ENCODE assay signal across 14 cellular contexts in genomic region chr15:101437618-101438481, GRCh38.
"Had no signal": no experiment of that assay in that cellular context is flagged by ENCODE, and none has a peak within 500 bp of the region (broad histone marks: within the 10 kb centered on the region; RNA-seq: fewer than 3 reads in every experiment).

No MANE protein-coding gene starts in this region.

- H3K4me3 Mint-ChIP-seq: activated naive CD8-positive, alpha-beta T cell treated with anti-CD3 and anti-CD28 coated beads, Interleukin-2, amount 10 ng/mL, durations not matched to agents 7 days and 5 days; activated T-cell treated with anti-CD3 and anti-CD28 coated beads, Interleukin-2, amount 50 U/mL, for 72 hours; stimulated activated memory B cell treated with anti-CD40 and anti-IgM and Interleukin-4, amounts not matched to agents 10 μg/mL and 1 μg/mL and 100 μg/mL, for 72 hours; T-helper 17 cell had no signal

- H3K36me3 Mint-ChIP-seq: activated naive CD8-positive, alpha-beta T cell treated with anti-CD3 and anti-CD28 coated beads, Interleukin-2, amount 10 ng/mL, durations not matched to agents 7 days and 5 days; stimulated activated memory B cell treated with anti-CD40 and anti-IgM and Interleukin-4, amounts not matched to agents 10 μg/mL and 1 μg/mL and 100 μg/mL, for 72 hours had no signal

- H3K4me3 ChIP-seq: ascending aorta, pancreas, skin epidermis, upper lobe of right lung had no signal

- H3K36me3 ChIP-seq: ascending aorta, pancreas, upper lobe of right lung had no signal

- H3K27me3 ChIP-seq: ascending aorta, pancreas, upper lobe of right lung had no signal

- H3K27ac Mint-ChIP-seq: activated naive CD8-positive, alpha-beta T cell treated with anti-CD3 and anti-CD28 coated beads, Interleukin-2, amount 10 ng/mL, durations not matched to agents 7 days and 5 days; activated T-cell treated with anti-CD3 and anti-CD28 coated beads, Interleukin-2, amount 50 U/mL, for 72 hours; stimulated activated memory B cell treated with anti-CD40 and anti-IgM and Interleukin-4, amounts not matched to agents 10 μg/mL and 1 μg/mL and 100 μg/mL, for 72 hours; T-helper 17 cell had no signal

- H3K9me3 ChIP-seq: ascending aorta, pancreas, upper lobe of right lung had no signal

- DNase-seq: activated CD4-positive, alpha-beta T cell treated with anti-CD3 and anti-CD28 coated beads, Interleukin-2, amount 50 U/mL, for 4 hours; activated naive CD8-positive, alpha-beta T cell treated with anti-CD3 and anti-CD28 coated beads, Interleukin-2, amount 10 ng/mL, durations not matched to agents 7 days and 5 days; activated T-cell treated with anti-CD3 and anti-CD28 coated beads, Interleukin-2, amount 50 U/mL, for 72 hours; foreskin melanocyte; left ventricle myocardium superior; pancreas; T-helper 17 cell; upper lobe of right lung had no signal

- FAIRE-seq: colon, islet of Langerhans, pancreas had no signal

- H3K9me3 Mint-ChIP-seq: activated naive CD8-positive, alpha-beta T cell treated with anti-CD3 and anti-CD28 coated beads, Interleukin-2, amount 10 ng/mL, durations not matched to agents 7 days and 5 days; activated T-cell treated with anti-CD3 and anti-CD28 coated beads, Interleukin-2, amount 50 U/mL, for 72 hours had no signal

- ATAC-seq: activated CD4-positive, CD25-positive, alpha-beta regulatory T cell treated with anti-CD3 and anti-CD28 coated beads, Interleukin-2, amount 50 U/mL, for 24 hours; activated T-cell treated with anti-CD3 and anti-CD28 coated beads, Interleukin-2, amount 50 U/mL, for 72 hours; pancreas; stimulated activated memory B cell treated with anti-CD40 and anti-IgM and Interleukin-4, amounts not matched to agents 10 μg/mL and 1 μg/mL and 100 μg/mL, for 72 hours; T-helper 17 cell; upper lobe of right lung had no signal

- H3K27ac ChIP-seq: ascending aorta, pancreas, skin epidermis, upper lobe of right lung had no signal

- H3K4me1 ChIP-seq: ascending aorta, upper lobe of right lung had no signal
